ENCODE assay signal across 8 cellular contexts in the genomic region with DNA sequence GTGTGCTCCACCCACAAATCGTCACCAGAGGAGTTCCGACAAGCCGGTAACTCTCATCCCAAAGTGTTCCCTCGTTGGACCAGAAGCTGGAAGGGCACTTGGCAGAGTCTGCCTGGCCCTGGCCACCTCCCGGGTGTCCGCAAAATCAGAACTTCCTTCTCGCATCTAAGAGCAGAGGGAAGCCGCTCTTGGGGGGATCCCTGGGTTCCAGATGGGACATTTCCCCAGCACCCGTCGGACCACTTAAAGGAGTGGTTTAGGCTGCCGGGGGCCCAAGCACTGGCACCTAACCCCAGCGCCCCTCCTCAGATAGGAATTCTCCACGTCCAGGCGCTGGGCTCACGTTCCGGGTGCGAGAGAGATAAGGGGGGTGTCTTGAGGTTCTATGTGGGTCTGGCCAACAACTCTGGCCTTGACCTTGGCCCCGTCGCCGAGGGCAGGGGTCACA. TPM values are rescaled to one million over a fixed set of nuclear protein-coding genes. Genes with fewer than 3 reads are reported as not detected.
DNase-seq lines count a peak whose midpoint lies in the region; ATAC-seq, FAIRE-seq and TF ChIP-seq lines count a peak whose summit lies in the region.

No MANE protein-coding gene starts in this region.

- intact Hi-C loops in Right ventricle myocardium inferior (cut with DNase I): loop anchor here (1.0 to 5.0 kb wide), 4 partner anchors 17 to 73 kb away; a partner anchor contains a TSS
- intact Hi-C loops in HepG2 (cut with micrococcal nuclease; ENCODE audit: unreplicated experiment): loop anchor here (1.0 to 2.0 kb wide), 2 partner anchors 32 to 50 kb away; no protein-coding TSS in a partner anchor
- intact Hi-C loops in transverse colon (cut with DNase I; ENCODE audit: low total_unique reads): no loop called here

- H3K4me2 ChIP-seq in HepG2 (ENCODE audit: low read depth, low read length): peak overlapping the region; percentile 95

- peaks cover 22% of the 10 kb centered on the region for H3K4me1 Mint-ChIP-seq in activated naive CD8-positive, alpha-beta T cell (ENCODE audit: low read depth)

- peaks cover 10% of the 10 kb centered on the region; the same call in 1 of the 2 replicates for H4K20me1 ChIP-seq in HepG2 (ENCODE audit: insufficient read depth, low read length)

- no peak overlapping the region for H2AFZ ChIP-seq in HepG2 (ENCODE audit: low read length)

- TF ChIP-seq EP300 in HepG2 (IDR thresholded peaks at IDR 0.05; ENCODE audit: low read depth in 2 of 2, low read length in 2 of 2): no peak
- TF ChIP-seq EP300 in HepG2 (CRISPR knock-in tag; IDR thresholded peaks at IDR 0.05; ENCODE audit: borderline replicate concordance): no peak
- TF ChIP-seq EP300 in transverse colon (IDR thresholded peaks at IDR 0.05; ENCODE audit: low read depth): no peak

- H3K27me3 Mint-ChIP-seq in activated naive CD8-positive, alpha-beta T cell: no peaks in the 10 kb centered on the region

- H3K36me3 ChIP-seq in right atrium auricular region: peaks cover 17% of the 10 kb centered on the region
- H3K36me3 ChIP-seq in HepG2 (replicated peaks in 1 of 2; ENCODE audit: control insufficient read depth in 1 of 2, insufficient read depth in 2 of 2, low read length in 2 of 2): peaks cover 9 to 22% of the 10 kb centered on the region in 2 experiments; a peak in 3 of 5 replicates
- H3K36me3 ChIP-seq in transverse colon: no peaks in the 10 kb centered on the region

- peaks cover 2% of the 10 kb centered on the region for H3K36me3 Mint-ChIP-seq in activated naive CD8-positive, alpha-beta T cell

- no peaks in the 10 kb centered on the region for H3K27me3 ChIP-seq in right atrium auricular region
- no peaks in the 10 kb centered on the region; a peak in 1 of 5 replicates for H3K27me3 ChIP-seq in HepG2 (ENCODE audit: control insufficient read depth in 1 of 2, insufficient read depth in 2 of 2, low read length in 2 of 2)
- no peaks in the 10 kb centered on the region for H3K27me3 ChIP-seq in transverse colon

- H3K79me2 ChIP-seq in HepG2 (ENCODE audit: insufficient read depth, low read length): peaks cover 29% of the 10 kb centered on the region

- no peaks in the 10 kb centered on the region for H3K9me3 ChIP-seq in right atrium auricular region
- H3K9me3 ChIP-seq in HepG2 (ENCODE audit: low read length): no peaks in the 10 kb centered on the region
- H3K9me3 ChIP-seq in transverse colon: no peaks in the 10 kb centered on the region

- CTCF ChIA-PET in HepG2 (lab: Yijun Ruan, JAX; ENCODE audit: low intra/inter-chr PET ratio, low total read pairs): interaction anchor here (1.4 to 2.0 kb wide), 2 partner anchors 33 to 50 kb away, joined by 5 to 8 read pairs; no protein-coding TSS in a partner anchor

- peak overlapping the region; percentile 77 to 85 for H3K27ac ChIP-seq in right atrium auricular region
- H3K27ac ChIP-seq in HepG2 (ENCODE audit: extremely low read length, insufficient read depth, low read length): peak overlapping the region; percentile 91
- H3K27ac ChIP-seq in transverse colon: peak overlapping the region; percentile 86 to 91 (median 88)

- in situ Hi-C loops in HepG2 (cut with HindIII; ENCODE audit: extremely low pct_ligation_motif_present, low pct_unique_long_range_greater_than_20kb): no loop called here
- in situ Hi-C loops in transverse colon (cut with MboI; ENCODE audit: low pct_ligation_motif_present in 1 of 4, low pct_unique_long_range_greater_than_20kb in 1 of 4, low sequenced_read_pairs in 3 of 4): no loop called here

- no peak for TF ChIP-seq RAD21 in HepG2 (CRISPR knock-in tag; IDR thresholded peaks at IDR 0.05)

- H3K4me3 ChIP-seq in right atrium auricular region (peak overlapping the region; percentile 40 to 90), HepG2 (replicated peaks in 1 of 3; ENCODE audit: insufficient read depth in 1 of 3, low read depth in 2 of 3, low read length in 3 of 3) (peak overlapping the region; percentile 53 to 77 (median 56)), transverse colon (peak overlapping the region; percentile 40 to 92 (median 54))

- POLR2A ChIA-PET in HepG2 (lab: Yijun Ruan, JAX): interaction anchor here (0.9 to 4.9 kb wide), 13 partner anchors 9 to 98 kb away, joined by 3 to 83 read pairs (median 5); a partner anchor contains a TSS

- H3K9ac ChIP-seq in HepG2 (ENCODE audit: insufficient read depth, low read depth, low read length): peak overlapping the region; percentile 87

- DNase-seq in right atrium auricular region (ENCODE audit: low spot score): no peak
- no peak for DNase-seq in Right ventricle myocardium inferior (ENCODE audit: missing footprints)
- no peak for DNase-seq in HepG2 (ENCODE audit: low spot score)
- peak; percentile 29 for DNase-seq in transverse colon
- DNase-seq in NCI-H1048 (lab: John Stamatoyannopoulos, UW): no peak
- DNase-seq in dermis blood vessel endothelial cell: no peak
- no peak for DNase-seq in NCI-H2171 treated with DMSO at 0.1 percent for 48 hours (lab: John Stamatoyannopoulos, UW)

- TF ChIP-seq POLR2A in HepG2 (IDR thresholded peaks at IDR 0.05; ENCODE audit: insufficient read depth in 1 of 2, low read depth in 2 of 2, low read length in 2 of 2) (no peak), transverse colon (IDR thresholded peaks at IDR 0.05) (no peak)

- peak overlapping the region; percentile 89 for H3K4me3 Mint-ChIP-seq in activated naive CD8-positive, alpha-beta T cell

- WGBS in HepG2 (ENCODE audit: low lambda C conversion rate): 63% methylated on average over 3 of the region's 20 CpGs
- WGBS in transverse colon (ENCODE audit: low coverage in 1 of 2), 2 donors: 20% methylated on average over 10 of the region's 20 CpGs; no CpG with 5 or more reads in 1 of the 2 donors

- no peaks in the 10 kb centered on the region for H3K9me3 Mint-ChIP-seq in activated naive CD8-positive, alpha-beta T cell (ENCODE audit: low read depth)

- TF ChIP-seq CTCF in right atrium auricular region (IDR thresholded peaks at IDR 0.05): no peak
- no peak for TF ChIP-seq CTCF in HepG2 (CRISPR knock-in tag; IDR thresholded peaks at IDR 0.05)
- TF ChIP-seq CTCF in transverse colon (IDR thresholded peaks at IDR 0.05): no peak

- FAIRE-seq in HepG2 (lab: Jason Lieb, UNC): no peak

- TSS peak; percentile 89 for BruUV-seq in HepG2 (replicated peaks; lab: Mats Ljungman, UMichigan)

- peak overlapping the region; percentile 89 for H3K27ac Mint-ChIP-seq in activated naive CD8-positive, alpha-beta T cell

- ATAC-seq in Right ventricle myocardium inferior: no peak
- peak; percentile 9; the same call in 2 of the 3 replicates for ATAC-seq in HepG2

- peaks cover 0 to 42% of the 10 kb centered on the region in 2 donors for H3K4me1 ChIP-seq in right atrium auricular region
- H3K4me1 ChIP-seq in HepG2 (ENCODE audit: insufficient read depth, low read length): peaks cover 45% of the 10 kb centered on the region
- H3K4me1 ChIP-seq in transverse colon: peaks cover 18 to 32% (median 26%) of the 10 kb centered on the region in 4 donors

RNA-seq across cellular contexts. Expression of a gene that starts 0.9 kb away (rescaled TPM):
- total RNA-seq in right atrium auricular region (10 to 100 TPM; 12.0 to 14.4 TPM), Right ventricle myocardium inferior (28.0 TPM), HepG2 (2016; rRNA removed; fragmentation: Illumina TruSeq; extraction: Trizol) (8.7 and 10.8 TPM in 2 replicates), transverse colon (100 to 1,000 TPM in 1 of 4 donors, 10 to 100 TPM in 3; 11.9 to 125 (median 20.9) TPM), dermis blood vessel endothelial cell (10.4 and 18.8 TPM in 2 replicates)
- 3.9 and 4.1 TPM in 2 replicates for total RNA-seq in HepG2 (2016; cell fraction: cytosol; rRNA removed; fragmentation: Illumina TruSeq; extraction: Trizol; ENCODE audit: low read depth)
- total RNA-seq in HepG2 (2016; cell fraction: insoluble cytoplasmic fraction; rRNA removed; fragmentation: Illumina TruSeq; extraction: Trizol): 7.6 and 11.7 TPM in 2 replicates
- total RNA-seq in HepG2 (2016; cell fraction: membrane; rRNA removed; fragmentation: Illumina TruSeq; extraction: Trizol): 11.5 and 13.1 TPM in 2 replicates
- total RNA-seq in HepG2 (2016; cell fraction: nucleus; rRNA removed; fragmentation: Illumina TruSeq; extraction: Trizol): 8.3 and 8.5 TPM in 2 replicates
- 9.0 and 14.8 TPM in 2 replicates for polyA plus RNA-seq in HepG2 (2011; rRNA removed)
- polyA plus RNA-seq in HepG2 (2011; cell fraction: cytosol; rRNA removed): 8.8 and 11.2 TPM in 2 replicates
- 42.0 and 50.6 TPM in 2 replicates for polyA plus RNA-seq in HepG2 (2011; cell fraction: nucleus; rRNA removed)
- polyA plus RNA-seq in HepG2 (2012): 17.3 and 19.9 TPM in 2 replicates
- polyA plus RNA-seq in HepG2 (2016; cell fraction: cytosol; fragmentation: Illumina TruSeq; extraction: Trizol; ENCODE audit: low read depth): 3.9 and 4.4 TPM in 2 replicates
- polyA plus RNA-seq in HepG2 (2016; cell fraction: insoluble cytoplasmic fraction; fragmentation: Illumina TruSeq; extraction: Trizol; ENCODE audit: low read depth): 10.5 and 15.1 TPM in 2 replicates
- polyA plus RNA-seq in HepG2 (2016; cell fraction: membrane; fragmentation: Illumina TruSeq; extraction: Trizol; ENCODE audit: low read depth): 8.5 and 10.6 TPM in 2 replicates
- polyA plus RNA-seq in HepG2 (2016; cell fraction: nucleus; fragmentation: Illumina TruSeq; extraction: Trizol; ENCODE audit: insufficient read depth, low read depth): 25.7 and 31.5 TPM in 2 replicates
- 17.6 and 23.5 TPM in 2 replicates for polyA minus RNA-seq in HepG2 (2011; rRNA and poly(A)+ RNA removed; ENCODE audit: low replicate concordance)
- 10.0 and 13.0 TPM in 2 replicates for polyA minus RNA-seq in HepG2 (2011; cell fraction: cytosol; rRNA and poly(A)+ RNA removed)
- polyA minus RNA-seq in HepG2 (2011; cell fraction: nucleus; rRNA and poly(A)+ RNA removed): 11.2 and 11.7 TPM in 2 replicates

RNA-seq across cellular contexts. Expression of a gene that starts 11.8 kb away (rescaled TPM):
- total RNA-seq in right atrium auricular region (10 to 100 TPM; 22.1 to 26.7 TPM), Right ventricle myocardium inferior (7.2 TPM), HepG2 (2016; rRNA removed; fragmentation: Illumina TruSeq; extraction: Trizol) (0.83 and 1.0 TPM in 2 replicates), transverse colon (1 to 10 TPM in 1 of 4 donors, not detected in 3; 1.4 TPM), dermis blood vessel endothelial cell (0.19 TPM in 1 of 2 replicates, not detected in the other)
- 3.2 and 3.7 TPM in 2 replicates for total RNA-seq in HepG2 (2016; cell fraction: cytosol; rRNA removed; fragmentation: Illumina TruSeq; extraction: Trizol; ENCODE audit: low read depth)
- total RNA-seq in HepG2 (2016; cell fraction: insoluble cytoplasmic fraction; rRNA removed; fragmentation: Illumina TruSeq; extraction: Trizol): 0.56 and 1.1 TPM in 2 replicates
- total RNA-seq in HepG2 (2016; cell fraction: membrane; rRNA removed; fragmentation: Illumina TruSeq; extraction: Trizol): 1.6 and 2.1 TPM in 2 replicates
- 0.81 TPM in 1 of 2 replicates, not detected in the other for total RNA-seq in HepG2 (2016; cell fraction: nucleus; rRNA removed; fragmentation: Illumina TruSeq; extraction: Trizol)
- 0.14 and 0.20 TPM in 2 replicates for polyA plus RNA-seq in HepG2 (2011; rRNA removed)
- polyA plus RNA-seq in HepG2 (2011; cell fraction: cytosol; rRNA removed): 0.25 and 0.55 TPM in 2 replicates
- 1.0 and 1.6 TPM in 2 replicates for polyA plus RNA-seq in HepG2 (2011; cell fraction: nucleus; rRNA removed)
- polyA plus RNA-seq in HepG2 (2012): 0.25 and 0.69 TPM in 2 replicates
- polyA plus RNA-seq in HepG2 (2016; cell fraction: cytosol; fragmentation: Illumina TruSeq; extraction: Trizol; ENCODE audit: low read depth): 7.2 and 8.1 TPM in 2 replicates
- polyA plus RNA-seq in HepG2 (2016; cell fraction: insoluble cytoplasmic fraction; fragmentation: Illumina TruSeq; extraction: Trizol; ENCODE audit: low read depth): 0.49 and 1.4 TPM in 2 replicates
- polyA plus RNA-seq in HepG2 (2016; cell fraction: membrane; fragmentation: Illumina TruSeq; extraction: Trizol; ENCODE audit: low read depth): 4.1 and 4.2 TPM in 2 replicates
- polyA plus RNA-seq in HepG2 (2016; cell fraction: nucleus; fragmentation: Illumina TruSeq; extraction: Trizol; ENCODE audit: insufficient read depth, low read depth): 0.90 and 1.3 TPM in 2 replicates
- polyA minus RNA-seq in HepG2 (2011; rRNA and poly(A)+ RNA removed; ENCODE audit: low replicate concordance): 0.30 and 1.5 TPM in 2 replicates
- not detected in 2 replicates for polyA minus RNA-seq in HepG2 (2011; cell fraction: cytosol; rRNA and poly(A)+ RNA removed)
- not detected in 2 replicates for polyA minus RNA-seq in HepG2 (2011; cell fraction: nucleus; rRNA and poly(A)+ RNA removed)

RNA-seq across cellular contexts. Expression of a gene that starts 14.5 kb away (rescaled TPM):
- total RNA-seq in right atrium auricular region (1 to 10 TPM; 1.5 to 2.1 TPM), Right ventricle myocardium inferior (2.5 TPM), HepG2 (2016; rRNA removed; fragmentation: Illumina TruSeq; extraction: Trizol) (4.0 and 8.0 TPM in 2 replicates), transverse colon (1 to 10 TPM in 1 of 4 donors, under 1 TPM in 1, not detected in 2; 0.79 to 1.5 TPM), dermis blood vessel endothelial cell (0.51 TPM in 2 replicates)
- 0.97 and 1.0 TPM in 2 replicates for total RNA-seq in HepG2 (2016; cell fraction: cytosol; rRNA removed; fragmentation: Illumina TruSeq; extraction: Trizol; ENCODE audit: low read depth)
- 4.0 and 9.1 TPM in 2 replicates for total RNA-seq in HepG2 (2016; cell fraction: insoluble cytoplasmic fraction; rRNA removed; fragmentation: Illumina TruSeq; extraction: Trizol)
- 2.2 and 3.4 TPM in 2 replicates for total RNA-seq in HepG2 (2016; cell fraction: membrane; rRNA removed; fragmentation: Illumina TruSeq; extraction: Trizol)
- 7.5 and 8.2 TPM in 2 replicates for total RNA-seq in HepG2 (2016; cell fraction: nucleus; rRNA removed; fragmentation: Illumina TruSeq; extraction: Trizol)
- 10.3 and 14.6 TPM in 2 replicates for polyA plus RNA-seq in HepG2 (2011; rRNA removed)
- 6.6 and 7.8 TPM in 2 replicates for polyA plus RNA-seq in HepG2 (2011; cell fraction: cytosol; rRNA removed)
- polyA plus RNA-seq in HepG2 (2011; cell fraction: nucleus; rRNA removed): 7.6 and 8.4 TPM in 2 replicates
- 10.1 and 12.0 TPM in 2 replicates for polyA plus RNA-seq in HepG2 (2012)
- polyA plus RNA-seq in HepG2 (2016; cell fraction: cytosol; fragmentation: Illumina TruSeq; extraction: Trizol; ENCODE audit: low read depth): 0.41 and 0.42 TPM in 2 replicates
- polyA plus RNA-seq in HepG2 (2016; cell fraction: insoluble cytoplasmic fraction; fragmentation: Illumina TruSeq; extraction: Trizol; ENCODE audit: low read depth): 2.8 and 3.6 TPM in 2 replicates
- 0.65 and 1.00 TPM in 2 replicates for polyA plus RNA-seq in HepG2 (2016; cell fraction: membrane; fragmentation: Illumina TruSeq; extraction: Trizol; ENCODE audit: low read depth)
- 8.0 and 10.3 TPM in 2 replicates for polyA plus RNA-seq in HepG2 (2016; cell fraction: nucleus; fragmentation: Illumina TruSeq; extraction: Trizol; ENCODE audit: insufficient read depth, low read depth)
- polyA minus RNA-seq in HepG2 (2011; rRNA and poly(A)+ RNA removed; ENCODE audit: low replicate concordance): 13.5 and 26.2 TPM in 2 replicates
- 10.5 and 13.4 TPM in 2 replicates for polyA minus RNA-seq in HepG2 (2011; cell fraction: cytosol; rRNA and poly(A)+ RNA removed)
- 5.5 and 7.0 TPM in 2 replicates for polyA minus RNA-seq in HepG2 (2011; cell fraction: nucleus; rRNA and poly(A)+ RNA removed)

RNA-seq across cellular contexts. Expression of a gene that starts 17.3 kb away (rescaled TPM):
- total RNA-seq in right atrium auricular region: 10 to 100 TPM; 14.1 to 16.5 TPM
- 10.3 TPM for total RNA-seq in Right ventricle myocardium inferior
- total RNA-seq in HepG2 (2016; rRNA removed; fragmentation: Illumina TruSeq; extraction: Trizol): 9.5 and 10.2 TPM in 2 replicates
- 3.3 and 4.0 TPM in 2 replicates for total RNA-seq in HepG2 (2016; cell fraction: cytosol; rRNA removed; fragmentation: Illumina TruSeq; extraction: Trizol; ENCODE audit: low read depth)
- 8.2 and 10.9 TPM in 2 replicates for total RNA-seq in HepG2 (2016; cell fraction: insoluble cytoplasmic fraction; rRNA removed; fragmentation: Illumina TruSeq; extraction: Trizol)
- total RNA-seq in HepG2 (2016; cell fraction: membrane; rRNA removed; fragmentation: Illumina TruSeq; extraction: Trizol): 6.9 and 7.4 TPM in 2 replicates
- total RNA-seq in HepG2 (2016; cell fraction: nucleus; rRNA removed; fragmentation: Illumina TruSeq; extraction: Trizol): 3.7 and 5.2 TPM in 2 replicates
- polyA plus RNA-seq in HepG2 (2011; rRNA removed): 12.7 and 14.9 TPM in 2 replicates
- 8.4 and 15.7 TPM in 2 replicates for polyA plus RNA-seq in HepG2 (2011; cell fraction: cytosol; rRNA removed)
- 12.8 and 13.8 TPM in 2 replicates for polyA plus RNA-seq in HepG2 (2011; cell fraction: nucleus; rRNA removed)
- 11.7 and 16.4 TPM in 2 replicates for polyA plus RNA-seq in HepG2 (2012)
- polyA plus RNA-seq in HepG2 (2016; cell fraction: cytosol; fragmentation: Illumina TruSeq; extraction: Trizol; ENCODE audit: low read depth): 3.7 and 4.1 TPM in 2 replicates
- polyA plus RNA-seq in HepG2 (2016; cell fraction: insoluble cytoplasmic fraction; fragmentation: Illumina TruSeq; extraction: Trizol; ENCODE audit: low read depth): 11.2 and 15.9 TPM in 2 replicates
- polyA plus RNA-seq in HepG2 (2016; cell fraction: membrane; fragmentation: Illumina TruSeq; extraction: Trizol; ENCODE audit: low read depth): 6.9 and 8.4 TPM in 2 replicates
- polyA plus RNA-seq in HepG2 (2016; cell fraction: nucleus; fragmentation: Illumina TruSeq; extraction: Trizol; ENCODE audit: insufficient read depth, low read depth): 13.1 and 13.7 TPM in 2 replicates
- 8.5 and 12.6 TPM in 2 replicates for polyA minus RNA-seq in HepG2 (2011; rRNA and poly(A)+ RNA removed; ENCODE audit: low replicate concordance)
- polyA minus RNA-seq in HepG2 (2011; cell fraction: cytosol; rRNA and poly(A)+ RNA removed): 7.2 and 7.8 TPM in 2 replicates
- polyA minus RNA-seq in HepG2 (2011; cell fraction: nucleus; rRNA and poly(A)+ RNA removed): 1.7 and 4.4 TPM in 2 replicates
- 10 to 100 TPM; 11.4 to 35.9 (median 13.0) TPM for total RNA-seq in transverse colon
- total RNA-seq in dermis blood vessel endothelial cell: 14.1 and 14.3 TPM in 2 replicates

RNA-seq across cellular contexts. Expression of a gene that starts 23.1 kb away (rescaled TPM):
- total RNA-seq in right atrium auricular region: 1 to 10 TPM; 1.7 to 4.2 TPM
- total RNA-seq in Right ventricle myocardium inferior: 0.19 TPM
- total RNA-seq in HepG2 (2016; rRNA removed; fragmentation: Illumina TruSeq; extraction: Trizol): 0.11 and 0.36 TPM in 2 replicates
- 0.35 and 0.71 TPM in 2 replicates for total RNA-seq in HepG2 (2016; cell fraction: cytosol; rRNA removed; fragmentation: Illumina TruSeq; extraction: Trizol; ENCODE audit: low read depth)
- 0.15 and 0.26 TPM in 2 replicates for total RNA-seq in HepG2 (2016; cell fraction: insoluble cytoplasmic fraction; rRNA removed; fragmentation: Illumina TruSeq; extraction: Trizol)
- total RNA-seq in HepG2 (2016; cell fraction: membrane; rRNA removed; fragmentation: Illumina TruSeq; extraction: Trizol): 0.71 and 0.83 TPM in 2 replicates
- total RNA-seq in HepG2 (2016; cell fraction: nucleus; rRNA removed; fragmentation: Illumina TruSeq; extraction: Trizol): not detected in 2 replicates
- 0.12 TPM in 1 of 2 replicates, not detected in the other for polyA plus RNA-seq in HepG2 (2011; rRNA removed)
- 0.09 and 0.27 TPM in 2 replicates for polyA plus RNA-seq in HepG2 (2011; cell fraction: cytosol; rRNA removed)
- 0.13 and 0.17 TPM in 2 replicates for polyA plus RNA-seq in HepG2 (2011; cell fraction: nucleus; rRNA removed)
- polyA plus RNA-seq in HepG2 (2012): not detected in 2 replicates
- polyA plus RNA-seq in HepG2 (2016; cell fraction: cytosol; fragmentation: Illumina TruSeq; extraction: Trizol; ENCODE audit: low read depth): 4.0 and 4.4 TPM in 2 replicates
- polyA plus RNA-seq in HepG2 (2016; cell fraction: insoluble cytoplasmic fraction; fragmentation: Illumina TruSeq; extraction: Trizol; ENCODE audit: low read depth): 1.2 and 1.6 TPM in 2 replicates
- 3.9 and 4.4 TPM in 2 replicates for polyA plus RNA-seq in HepG2 (2016; cell fraction: membrane; fragmentation: Illumina TruSeq; extraction: Trizol; ENCODE audit: low read depth)
- polyA plus RNA-seq in HepG2 (2016; cell fraction: nucleus; fragmentation: Illumina TruSeq; extraction: Trizol; ENCODE audit: insufficient read depth, low read depth): 0.75 and 1.4 TPM in 2 replicates
- polyA minus RNA-seq in HepG2 (2011; rRNA and poly(A)+ RNA removed; ENCODE audit: low replicate concordance): 0.12 and 1.4 TPM in 2 replicates
- polyA minus RNA-seq in HepG2 (2011; cell fraction: cytosol; rRNA and poly(A)+ RNA removed): 0.62 TPM in 1 of 2 replicates, not detected in the other
- polyA minus RNA-seq in HepG2 (2011; cell fraction: nucleus; rRNA and poly(A)+ RNA removed): 0.39 TPM in 1 of 2 replicates, not detected in the other
- total RNA-seq in transverse colon: 10 to 100 TPM in 1 of 4 donors, 1 to 10 TPM in 3; 2.9 to 29.7 (median 4.8) TPM
- 4.6 and 4.9 TPM in 2 replicates for total RNA-seq in dermis blood vessel endothelial cell
